In genomic region chr1:111720977-111721670, GRCh38 we compare ENCODE assay signal across 10 cellular contexts. TPM values are rescaled to one million over a fixed set of nuclear protein-coding genes. Genes with fewer than 3 reads are reported as not detected.
DNase-seq lines count a peak whose midpoint lies in the region; ATAC-seq and TF ChIP-seq lines count a peak whose summit lies in the region.
"Had no signal": no experiment of that assay in that cellular context is flagged by ENCODE, and none has a peak within 500 bp of the region (broad histone marks: within the 10 kb centered on the region; RNA-seq: fewer than 3 reads in every experiment).

No MANE protein-coding gene starts in this region.

- H3K9ac ChIP-seq in mammary epithelial cell (ENCODE audit: insufficient read depth, low read length), result no peak overlapping the region
- H3K9ac ChIP-seq: BLaER1 had no signal

- H3K27ac ChIP-seq in mammary epithelial cell (ENCODE audit: insufficient read depth, low read depth, low read length) (no peak overlapping the region), left lung (peak overlapping the region; percentile 65 to 85), tibial artery (peak overlapping the region; percentile 23 to 52)
- H3K27ac ChIP-seq: BLaER1 had no signal

- no peak overlapping the region for H3K4me2 ChIP-seq in mammary epithelial cell (ENCODE audit: insufficient read depth, low read depth, low read length)
- H3K4me2 ChIP-seq: BLaER1 had no signal

- H3K27ac Mint-ChIP-seq in activated naive CD8-positive, alpha-beta T cell, result peak overlapping the region; percentile 28
- no peak overlapping the region for H3K27ac Mint-ChIP-seq in activated naive CD8-positive, alpha-beta T cell treated with anti-CD3 and anti-CD28 coated beads for 36 hours

- H3K4me1 ChIP-seq in mammary epithelial cell (ENCODE audit: insufficient read depth, low read length) (peaks cover 23% of the 10 kb centered on the region), left lung (peaks cover 12 to 47% of the 10 kb centered on the region in 2 donors), tibial artery (peaks cover 0 to 37% (median 20%) of the 10 kb centered on the region in 4 donors)
- H3K4me1 ChIP-seq: BLaER1 had no signal

- dilution Hi-C loops in mammary epithelial cell (cut with HindIII; ENCODE audit: low sequenced_read_pairs), result no loop called here

- intact Hi-C loops in mammary epithelial cell (cut with micrococcal nuclease), result no loop called here
- intact Hi-C loops in left lung (cut with DNase I), result no loop called here
- intact Hi-C loops in tibial artery (cut with DNase I; ENCODE audit: low total_unique reads), result no loop called here

- H3K9me3 Mint-ChIP-seq in activated naive CD8-positive, alpha-beta T cell (ENCODE audit: low read depth), result no peaks in the 10 kb centered on the region
- no peaks in the 10 kb centered on the region for H3K9me3 Mint-ChIP-seq in activated naive CD8-positive, alpha-beta T cell treated with anti-CD3 and anti-CD28 coated beads for 36 hours

- TF ChIP-seq CTCF in mammary epithelial cell (conservative IDR thresholded peaks at IDR 0.05 in 1 of 2, IDR thresholded peaks at IDR 0.05 in 1 of 2; ENCODE audit: extremely low read depth in 1 of 2, insufficient read depth in 1 of 2, low read depth in 1 of 2, low read length in 2 of 2) (no peak), left lung (IDR thresholded peaks at IDR 0.05) (no peak), tibial artery (IDR thresholded peaks at IDR 0.05) (no peak)

- no peaks in the 10 kb centered on the region for H3K36me3 ChIP-seq in mammary epithelial cell (ENCODE audit: insufficient read depth, low read length)
- H3K36me3 ChIP-seq in left lung, result peaks cover 0 to 12% of the 10 kb centered on the region in 2 donors
- peaks cover 0 to 12% (median 7%) of the 10 kb centered on the region in 3 donors for H3K36me3 ChIP-seq in tibial artery

- peak; percentile 40 for ATAC-seq in left lung

- H3K9me3 ChIP-seq in mammary epithelial cell (replicated peaks; ENCODE audit: insufficient read depth, low read length) (no peaks in the 10 kb centered on the region), left lung (no peaks in the 10 kb centered on the region), tibial artery (no peaks in the 10 kb centered on the region)
- H3K9me3 ChIP-seq: BLaER1 had no signal

- in situ Hi-C loops in mammary epithelial cell (cut with MboI; ENCODE audit: low sequenced_read_pairs in 2 of 2), result no loop called here

- CTCF ChIA-PET in mammary epithelial cell (lab: Charles Lee; ENCODE audit: low non-redundant PET), result no interaction called here

- DNase-seq in activated naive CD8-positive, alpha-beta T cell treated with anti-CD3 and anti-CD28 coated beads for 36 hours, result no peak
- DNase-seq in mammary epithelial cell (peak; percentile 16), left lung (no peak), tibial artery (no peak), AG20443 (ENCODE audit: low spot score) (no peak)
- no peak for DNase-seq in activated CD4-positive, alpha-beta T cell treated with anti-CD3 and anti-CD28 coated beads, Interleukin-2, amount 50 U/mL, for 4 hours
- no peak for DNase-seq in effector CD8-positive, alpha-beta T cell (lab: John Stamatoyannopoulos, UW)
- DNase-seq: midbrain had no signal

- H2AFZ ChIP-seq in mammary epithelial cell (ENCODE audit: low read depth, low read length), result peak overlapping the region; percentile 24

- H3K27me3 Mint-ChIP-seq in activated naive CD8-positive, alpha-beta T cell, result no peaks in the 10 kb centered on the region
- H3K27me3 Mint-ChIP-seq in activated naive CD8-positive, alpha-beta T cell treated with anti-CD3 and anti-CD28 coated beads for 36 hours, result no peaks in the 10 kb centered on the region

- H3K27me3 ChIP-seq in mammary epithelial cell (ENCODE audit: insufficient read depth, low read length) (no peaks in the 10 kb centered on the region), left lung (no peaks in the 10 kb centered on the region), tibial artery (no peaks in the 10 kb centered on the region)
- H3K27me3 ChIP-seq: BLaER1 had no signal

- H3K4me1 Mint-ChIP-seq in activated naive CD8-positive, alpha-beta T cell (ENCODE audit: low read depth), result peaks cover 19% of the 10 kb centered on the region
- peaks cover 14% of the 10 kb centered on the region for H3K4me1 Mint-ChIP-seq in activated naive CD8-positive, alpha-beta T cell treated with anti-CD3 and anti-CD28 coated beads for 36 hours

- no TSS peak for BruUV-seq in mammary epithelial cell (replicated peaks; lab: Mats Ljungman, UMichigan)

- H3K36me3 Mint-ChIP-seq in activated naive CD8-positive, alpha-beta T cell, result peaks cover 2% of the 10 kb centered on the region
- peaks cover 7% of the 10 kb centered on the region for H3K36me3 Mint-ChIP-seq in activated naive CD8-positive, alpha-beta T cell treated with anti-CD3 and anti-CD28 coated beads for 36 hours

- WGBS in mammary epithelial cell (ENCODE audit: low coverage, missing lambda C conversion rate), result 33% methylated on average over 3 of the region's 10 CpGs

- no peak overlapping the region for H3K4me3 Mint-ChIP-seq in activated naive CD8-positive, alpha-beta T cell
- H3K4me3 Mint-ChIP-seq in activated naive CD8-positive, alpha-beta T cell treated with anti-CD3 and anti-CD28 coated beads for 36 hours, result no peak overlapping the region

- H3K4me3 ChIP-seq in mammary epithelial cell (replicated peaks in 1 of 3; ENCODE audit: insufficient read depth in 1 of 3, low read depth in 2 of 3, low read length in 3 of 3), result no peak overlapping the region
- H3K4me3 ChIP-seq in left lung, result no peak overlapping the region
- H3K4me3 ChIP-seq in tibial artery, result no peak overlapping the region
- H3K4me3 ChIP-seq: BLaER1 had no signal

- no peaks in the 10 kb centered on the region for H4K20me1 ChIP-seq in mammary epithelial cell (ENCODE audit: insufficient read depth, low read length)
- H4K20me1 ChIP-seq: BLaER1 had no signal

- no peaks in the 10 kb centered on the region for H3K79me2 ChIP-seq in mammary epithelial cell (ENCODE audit: insufficient read depth, low read length)

RNA-seq across cellular contexts. Expression of gene INKA2, which starts 18.1 kb away (rescaled TPM):
- under 1 TPM; 0.56 to 0.84 TPM for total RNA-seq in activated naive CD8-positive, alpha-beta T cell treated with anti-CD3 and anti-CD28 coated beads for 36 hours
- total RNA-seq in mammary epithelial cell (1 to 10 TPM; 4.2 to 8.9 TPM), left lung (10 to 100 TPM in 1 of 2 donors, 1 to 10 TPM in 1; 7.2 to 13.8 TPM)
- 2.1 TPM for polyA plus RNA-seq in mammary epithelial cell
- polyA minus RNA-seq in mammary epithelial cell, result 7.3 TPM

RNA-seq across cellular contexts. Expression of gene DDX20, which starts 34.6 kb away (rescaled TPM):
- 10 to 100 TPM; 21.5 to 21.8 TPM for total RNA-seq in activated naive CD8-positive, alpha-beta T cell treated with anti-CD3 and anti-CD28 coated beads for 36 hours
- 10 to 100 TPM; 12.9 to 17.2 TPM for total RNA-seq in mammary epithelial cell
- 7.4 TPM for polyA plus RNA-seq in mammary epithelial cell
- polyA minus RNA-seq in mammary epithelial cell, result 14.0 TPM
- 10 to 100 TPM; 10.6 to 12.2 TPM for total RNA-seq in left lung
